Comparison of ENCODE assay signal across 8 cellular contexts in genomic region chr17:81713004-81713555, GRCh38. TPM values are rescaled to one million over a fixed set of nuclear protein-coding genes. Genes with fewer than 3 reads are reported as not detected.
DNase-seq lines count a peak whose midpoint lies in the region; ATAC-seq lines count a peak whose summit lies in the region.

No MANE protein-coding gene starts in this region.

- POLR2A ChIA-PET in activated CD4-positive, alpha-beta memory T cell treated with anti-CD3 and anti-CD28 coated beads, Interleukin-2, amount 10 ng/mL, durations not matched to agents 7 days and 5 days (lab: Charles Lee) = interaction anchor here (0.7 to 3.8 kb wide), 4 partner anchors 9 to 129 kb away, joined by 3 to 30 read pairs (median 3); partner anchors contain the start of gene MRPL12

- H3K27ac Mint-ChIP-seq in activated CD4-positive, alpha-beta memory T cell treated with anti-CD3 and anti-CD28 coated beads, Interleukin-2, amount 10 ng/mL, durations not matched to agents 7 days and 5 days = peak overlapping the region; percentile 54
- H3K27ac Mint-ChIP-seq in immature natural killer cell = peak overlapping the region in 1 of 6 donors; percentile 34
- H3K27ac Mint-ChIP-seq in stimulated activated naive CD8-positive, alpha-beta T cell treated with anti-CD3 and anti-CD28 coated beads, Interleukin-15, amount 100 ng/mL, for 72 hours = peak overlapping the region; percentile 70 to 88

- no peaks in the 10 kb centered on the region for H3K9me3 Mint-ChIP-seq in activated CD4-positive, alpha-beta memory T cell treated with anti-CD3 and anti-CD28 coated beads, Interleukin-2, amount 10 ng/mL, durations not matched to agents 7 days and 5 days
- H3K9me3 Mint-ChIP-seq in immature natural killer cell = no peaks in the 10 kb centered on the region
- H3K9me3 Mint-ChIP-seq in stimulated activated naive CD8-positive, alpha-beta T cell treated with anti-CD3 and anti-CD28 coated beads, Interleukin-15, amount 100 ng/mL, for 72 hours = no peaks in the 10 kb centered on the region

- CTCF ChIA-PET in activated CD4-positive, alpha-beta memory T cell treated with anti-CD3 and anti-CD28 coated beads, Interleukin-2, amount 10 ng/mL, durations not matched to agents 7 days and 5 days (lab: Charles Lee) = interaction anchor here (1.0 kb wide), 1 partner anchor 22 kb away, joined by 4 read pairs; no protein-coding TSS in a partner anchor

- DNase-seq in NCI-H82 (lab: John Stamatoyannopoulos, UW) = peak; percentile 62
- DNase-seq in NCI-H82 treated with DMSO at 0.1 percent for 48 hours (lab: John Stamatoyannopoulos, UW; ENCODE audit: unreplicated experiment) = no peak
- no peak for DNase-seq in activated CD4-positive, alpha-beta memory T cell treated with anti-CD3 and anti-CD28 coated beads, Interleukin-2, amount 10 ng/mL, durations not matched to agents 7 days and 5 days
- DNase-seq in immature natural killer cell = no peak
- no peak for DNase-seq in stimulated activated naive CD8-positive, alpha-beta T cell treated with anti-CD3 and anti-CD28 coated beads, Interleukin-15, amount 100 ng/mL, for 72 hours
- no peak for DNase-seq in stimulated activated naive CD4-positive, alpha-beta T cell (lab: John Stamatoyannopoulos, UW)
- DNase-seq in stimulated activated CD4-positive, alpha-beta T cell treated with anti-CD3 and anti-CD28 coated beads, Interleukin-15, amount 100 ng/mL, for 24 hours = no peak
- DNase-seq in effector CD8-positive, alpha-beta T cell (lab: John Stamatoyannopoulos, UW) = no peak

- H3K36me3 Mint-ChIP-seq in activated CD4-positive, alpha-beta memory T cell treated with anti-CD3 and anti-CD28 coated beads, Interleukin-2, amount 10 ng/mL, durations not matched to agents 7 days and 5 days (ENCODE audit: low read depth) = peaks cover 4% of the 10 kb centered on the region
- H3K36me3 Mint-ChIP-seq in immature natural killer cell = no peaks in the 10 kb centered on the region

- no peaks in the 10 kb centered on the region for H3K27me3 Mint-ChIP-seq in activated CD4-positive, alpha-beta memory T cell treated with anti-CD3 and anti-CD28 coated beads, Interleukin-2, amount 10 ng/mL, durations not matched to agents 7 days and 5 days
- H3K27me3 Mint-ChIP-seq in immature natural killer cell (ENCODE audit: low read depth in 3 of 3) = peaks cover 0 to 12% (median 0%) of the 10 kb centered on the region in 3 donors
- H3K27me3 Mint-ChIP-seq in stimulated activated naive CD8-positive, alpha-beta T cell treated with anti-CD3 and anti-CD28 coated beads, Interleukin-15, amount 100 ng/mL, for 72 hours = no peaks in the 10 kb centered on the region

- peaks cover 28% of the 10 kb centered on the region for H3K4me1 Mint-ChIP-seq in activated CD4-positive, alpha-beta memory T cell treated with anti-CD3 and anti-CD28 coated beads, Interleukin-2, amount 10 ng/mL, durations not matched to agents 7 days and 5 days
- peaks cover 20 to 22% of the 10 kb centered on the region in 2 donors for H3K4me1 Mint-ChIP-seq in immature natural killer cell
- peaks cover 43% of the 10 kb centered on the region for H3K4me1 Mint-ChIP-seq in stimulated activated naive CD8-positive, alpha-beta T cell treated with anti-CD3 and anti-CD28 coated beads, Interleukin-15, amount 100 ng/mL, for 72 hours

- no peak for ATAC-seq in stimulated activated naive CD8-positive, alpha-beta T cell treated with anti-CD3 and anti-CD28 coated beads, Interleukin-15, amount 100 ng/mL, for 72 hours

- peak overlapping the region; percentile 89 for H3K4me3 Mint-ChIP-seq in activated CD4-positive, alpha-beta memory T cell treated with anti-CD3 and anti-CD28 coated beads, Interleukin-2, amount 10 ng/mL, durations not matched to agents 7 days and 5 days
- peak overlapping the region; percentile 72 to 87 (median 80) for H3K4me3 Mint-ChIP-seq in immature natural killer cell
- peak overlapping the region; percentile 86 to 90 for H3K4me3 Mint-ChIP-seq in stimulated activated naive CD8-positive, alpha-beta T cell treated with anti-CD3 and anti-CD28 coated beads, Interleukin-15, amount 100 ng/mL, for 72 hours

RNA-seq across cellular contexts. Expression of gene SLC25A10, which starts 1.0 kb away (rescaled TPM):
- 10 to 100 TPM; 18.5 to 22.1 TPM for total RNA-seq in activated CD4-positive, alpha-beta memory T cell treated with anti-CD3 and anti-CD28 coated beads, Interleukin-2, amount 10 ng/mL, durations not matched to agents 7 days and 5 days
- 1 to 10 TPM; 5.6 to 7.5 (median 5.9) TPM for polyA plus RNA-seq in immature natural killer cell

RNA-seq across cellular contexts. Expression of gene MRPL12, which starts 9.9 kb away (rescaled TPM):
- total RNA-seq in activated CD4-positive, alpha-beta memory T cell treated with anti-CD3 and anti-CD28 coated beads, Interleukin-2, amount 10 ng/mL, durations not matched to agents 7 days and 5 days = 10 to 100 TPM; 57.2 to 59.6 TPM
- 10 to 100 TPM; 43.1 to 79.4 (median 58.7) TPM for polyA plus RNA-seq in immature natural killer cell

RNA-seq across cellular contexts. Expression of gene HGS, which starts 29.3 kb away (rescaled TPM):
- 100 to 1,000 TPM; 122 to 130 TPM for total RNA-seq in activated CD4-positive, alpha-beta memory T cell treated with anti-CD3 and anti-CD28 coated beads, Interleukin-2, amount 10 ng/mL, durations not matched to agents 7 days and 5 days
- 10 to 100 TPM; 12.4 to 40.4 (median 17.3) TPM for polyA plus RNA-seq in immature natural killer cell

RNA-seq across cellular contexts. Expression of gene ARL16, which starts 29.5 kb away (rescaled TPM):
- 10 to 100 TPM; 17.5 to 17.8 TPM for total RNA-seq in activated CD4-positive, alpha-beta memory T cell treated with anti-CD3 and anti-CD28 coated beads, Interleukin-2, amount 10 ng/mL, durations not matched to agents 7 days and 5 days
- polyA plus RNA-seq in immature natural killer cell = 10 to 100 TPM; 31.1 to 75.2 (median 61.8) TPM

RNA-seq across cellular contexts. Expression of gene CCDC137, which starts 46.5 kb away (rescaled TPM):
- 10 to 100 TPM; 28.8 to 33.3 TPM for total RNA-seq in activated CD4-positive, alpha-beta memory T cell treated with anti-CD3 and anti-CD28 coated beads, Interleukin-2, amount 10 ng/mL, durations not matched to agents 7 days and 5 days
- polyA plus RNA-seq in immature natural killer cell = 10 to 100 TPM in 1 of 3 donors, 1 to 10 TPM in 2; 1.8 to 21.7 (median 6.1) TPM
